In genomic region chr1:202818819-202819218, GRCh38 we compare ENCODE assay signal across 32 cellular contexts. TPM values are rescaled to one million over a fixed set of nuclear protein-coding genes. Genes with fewer than 3 reads are reported as not detected.
"Had no signal": no experiment of that assay in that cellular context is flagged by ENCODE, and none has a peak within 500 bp of the region (broad histone marks: within the 10 kb centered on the region; RNA-seq: fewer than 3 reads in every experiment).

No MANE protein-coding gene starts in this region.

- ATAC-seq: left colon; left lung; lower lobe of right lung; naive thymus-derived CD4-positive, alpha-beta T cell; right lobe of liver; stimulated activated memory B cell treated with anti-CD40 and anti-IgM and Interleukin-4, amounts not matched to agents 10 μg/mL and 1 μg/mL and 100 μg/mL, for 72 hours; stimulated activated naive CD8-positive, alpha-beta T cell treated with anti-CD3 and anti-CD28 coated beads, Interleukin-15, amount 100 ng/mL, for 72 hours had no signal

- H3K4me1 ChIP-seq: left lung, lower lobe of right lung, right atrium auricular region, right lobe of liver, uterus had no signal

- H3K9me3 ChIP-seq: left lung, lower lobe of right lung, ovary, right atrium auricular region, right lobe of liver, tibial nerve, uterus had no signal

- DNase-seq: hypothalamus; immature natural killer cell; kidney; left colon; left lung; lower lobe of right lung; mammary epithelial cell; mesenchymal stem cell; naive thymus-derived CD4-positive, alpha-beta T cell; ovary; right lobe of liver; stimulated activated CD4-positive, alpha-beta T cell treated with anti-CD3 and anti-CD28 coated beads, Interleukin-1b, Interleukin-23, amount 100 ng/mL, for 48 hours; stimulated activated CD4-positive, alpha-beta T cell treated with anti-CD3 and anti-CD28 coated beads, Interleukin-2, amount 100 ng/mL, for 48 hours; stimulated activated CD4-positive, alpha-beta T cell treated with anti-CD3 and anti-CD28 coated beads, Interleukin-4, amount 100 ng/mL, for 4 hours; stimulated activated CD8-positive, alpha-beta memory T cell treated with anti-CD3 and anti-CD28 coated beads, Interleukin-4, amount 100 ng/mL, for 48 hours; stimulated activated naive CD4-positive, alpha-beta T cell treated with Interleukin-2 at 50 U/mL for 16 hours; stimulated activated naive CD8-positive, alpha-beta T cell treated with anti-CD3 and anti-CD28 coated beads, Interleukin-15, amount 100 ng/mL, for 72 hours; substantia nigra; uterus had no signal

- H3K9me3 Mint-ChIP-seq: immature natural killer cell; mesothelial cell of epicardium; naive thymus-derived CD4-positive, alpha-beta T cell; nephron; stimulated activated memory B cell treated with anti-CD40 and anti-IgM and Interleukin-4, amounts not matched to agents 10 μg/mL and 1 μg/mL and 100 μg/mL, for 72 hours; stimulated activated naive CD8-positive, alpha-beta T cell treated with anti-CD3 and anti-CD28 coated beads, Interleukin-15, amount 100 ng/mL, for 72 hours; type B pancreatic cell had no signal

- H3K36me3 Mint-ChIP-seq: immature natural killer cell; mesothelial cell of epicardium; naive thymus-derived CD4-positive, alpha-beta T cell; stimulated activated memory B cell treated with anti-CD40 and anti-IgM and Interleukin-4, amounts not matched to agents 10 μg/mL and 1 μg/mL and 100 μg/mL, for 72 hours; type B pancreatic cell had no signal

- H3K27ac ChIP-seq: left lung, lower lobe of right lung, ovary, right atrium auricular region, right lobe of liver, tibial nerve, uterus had no signal

- H3K4me3 ChIP-seq: left lung, lower lobe of right lung, ovary, right atrium auricular region, right lobe of liver, smooth muscle cell, tibial nerve, uterus had no signal

- H3K4me1 Mint-ChIP-seq: immature natural killer cell; nephron; stimulated activated naive CD8-positive, alpha-beta T cell treated with anti-CD3 and anti-CD28 coated beads, Interleukin-15, amount 100 ng/mL, for 72 hours had no signal

- H3K36me3 ChIP-seq: left lung, lower lobe of right lung, ovary, right atrium auricular region, right lobe of liver, tibial nerve, uterus had no signal

- H3K27me3 Mint-ChIP-seq: type B pancreatic cell had no signal

- H3K27ac Mint-ChIP-seq: immature natural killer cell; mesothelial cell of epicardium; naive thymus-derived CD4-positive, alpha-beta T cell; nephron; progenitor cell of endocrine pancreas; stimulated activated memory B cell treated with anti-CD40 and anti-IgM and Interleukin-4, amounts not matched to agents 10 μg/mL and 1 μg/mL and 100 μg/mL, for 72 hours; type B pancreatic cell had no signal

- H3K4me3 Mint-ChIP-seq: immature natural killer cell; mesothelial cell of epicardium; naive thymus-derived CD4-positive, alpha-beta T cell; nephron; stimulated activated memory B cell treated with anti-CD40 and anti-IgM and Interleukin-4, amounts not matched to agents 10 μg/mL and 1 μg/mL and 100 μg/mL, for 72 hours; stimulated activated naive CD8-positive, alpha-beta T cell treated with anti-CD3 and anti-CD28 coated beads, Interleukin-15, amount 100 ng/mL, for 72 hours; type B pancreatic cell had no signal

RNA-seq across cellular contexts. Expression of gene PCAT6, which starts 8.1 kb away (rescaled TPM):
- total RNA-seq: liver, mononuclear cell, omental fat pad, right atrium auricular region, skeletal muscle tissue, temporal lobe, tibial nerve, uterus had no signal
- polyA plus RNA-seq: naive thymus-derived CD4-positive, alpha-beta T cell had no signal
